In genomic region chr10:24415455-24416169, GRCh38 we compare ENCODE assay signal across 9 cellular contexts.
DNase-seq lines count a peak whose midpoint lies in the region; ATAC-seq, FAIRE-seq and TF ChIP-seq lines count a peak whose summit lies in the region.
"Had no signal": no experiment of that assay in that cellular context is flagged by ENCODE, and none has a peak within 500 bp of the region (broad histone marks: within the 10 kb centered on the region; RNA-seq: fewer than 3 reads in every experiment).

No MANE protein-coding gene starts in this region.

- H3K36me3 ChIP-seq in fibroblast of lung (ENCODE audit: control insufficient read depth, insufficient read depth, low read length) (no peaks in the 10 kb centered on the region), MM.1S (replicated peaks; ENCODE audit: insufficient read depth, low read length) (no peaks in the 10 kb centered on the region)

- DNase-seq in NCI-H2029 (lab: John Stamatoyannopoulos, UW) (peak; percentile 3), NCI-H2029 treated with DMSO at 0.1 percent for 48 hours (lab: John Stamatoyannopoulos, UW) (no peak), fibroblast of lung (ENCODE audit: low read depth in 2 of 2) (peak; percentile 49 to 65), urothelium cell line (ENCODE audit: low spot score) (peak; percentile 26), MM.1S (no peak)
- no peak for DNase-seq in stimulated activated effector memory CD8-positive, alpha-beta T cell treated with anti-CD3 and anti-CD28 coated beads, Interleukin-12 subunit alpha, Interleukin-12 subunit beta, amount 100 ng/mL, for 72 hours (ENCODE audit: low spot score in 2 of 2)
- no peak for DNase-seq in central memory CD4-positive, alpha-beta T cell

- no peak for TF ChIP-seq CTCF in fibroblast of lung (conservative IDR thresholded peaks at IDR 0.05 in 1 of 2, IDR thresholded peaks at IDR 0.05 in 1 of 2; ENCODE audit: low read depth in 1 of 2, low read length in 2 of 2)
- no peak for TF ChIP-seq CTCF in nephron (IDR thresholded peaks at IDR 0.05; ENCODE audit: unreplicated experiment in 3 of 3)
- TF ChIP-seq CTCF in MM.1S (IDR thresholded peaks at IDR 0.05; ENCODE audit: low read length): no peak

- H3K36me3 Mint-ChIP-seq in nephron (ENCODE audit: low read depth): peaks cover 13% of the 10 kb centered on the region
- H3K36me3 Mint-ChIP-seq in stimulated activated effector memory CD8-positive, alpha-beta T cell treated with anti-CD3 and anti-CD28 coated beads, Interleukin-12 subunit alpha, Interleukin-12 subunit beta, amount 100 ng/mL, for 72 hours: no peaks in the 10 kb centered on the region

- H4K20me1 ChIP-seq in fibroblast of lung (ENCODE audit: control insufficient read depth, extremely low read depth, insufficient read depth, low read length) (no peaks in the 10 kb centered on the region), MM.1S (ENCODE audit: insufficient read depth, low read length) (no peaks in the 10 kb centered on the region)

- H3K9me3 ChIP-seq in fibroblast of lung (ENCODE audit: control insufficient read depth, insufficient read depth, low read depth, low read length) (no peaks in the 10 kb centered on the region), MM.1S (replicated peaks; ENCODE audit: insufficient read depth, low read length) (no peaks in the 10 kb centered on the region)

- H3K4me1 Mint-ChIP-seq in nephron: peaks cover 32% of the 10 kb centered on the region
- no peaks in the 10 kb centered on the region for H3K4me1 Mint-ChIP-seq in stimulated activated effector memory CD8-positive, alpha-beta T cell treated with anti-CD3 and anti-CD28 coated beads, Interleukin-12 subunit alpha, Interleukin-12 subunit beta, amount 100 ng/mL, for 72 hours

- peak overlapping the region; percentile 81 to 92 (median 83) for H3K27ac Mint-ChIP-seq in nephron
- no peak overlapping the region for H3K27ac Mint-ChIP-seq in stimulated activated effector memory CD8-positive, alpha-beta T cell treated with anti-CD3 and anti-CD28 coated beads, Interleukin-12 subunit alpha, Interleukin-12 subunit beta, amount 100 ng/mL, for 72 hours

- no peaks in the 10 kb centered on the region for H3K79me2 ChIP-seq in fibroblast of lung (ENCODE audit: control insufficient read depth, insufficient read depth, low read length)
- H3K79me2 ChIP-seq in MM.1S (ENCODE audit: low read length): no peaks in the 10 kb centered on the region

- no peak overlapping the region for H3K27ac ChIP-seq in fibroblast of lung (ENCODE audit: insufficient read depth, low read length)
- H3K27ac ChIP-seq in MM.1S (ENCODE audit: low read length): no peak overlapping the region

- H2AFZ ChIP-seq in fibroblast of lung (ENCODE audit: low read length) (no peak overlapping the region), MM.1S (ENCODE audit: low read length) (no peak overlapping the region)

- no peak for FAIRE-seq in urothelium cell line (lab: Jason Lieb, UNC)
- FAIRE-seq: A204.1 had no signal

- ATAC-seq in stimulated activated effector memory CD8-positive, alpha-beta T cell treated with anti-CD3 and anti-CD28 coated beads, Interleukin-12 subunit alpha, Interleukin-12 subunit beta, amount 100 ng/mL, for 72 hours: no peak

- no peaks in the 10 kb centered on the region for H3K9me2 ChIP-seq in MM.1S (replicated peaks; ENCODE audit: insufficient read depth, low read length)

- H3K4me2 ChIP-seq in fibroblast of lung (ENCODE audit: extremely low read depth, insufficient read depth, low read length) (no peak overlapping the region), MM.1S (ENCODE audit: low read depth, low read length) (no peak overlapping the region)

- H3K9ac ChIP-seq in fibroblast of lung (ENCODE audit: insufficient read depth, low read length) (no peak overlapping the region), MM.1S (ENCODE audit: low read length) (no peak overlapping the region)

- peak overlapping the region; percentile 23 to 57 (median 51) for H3K4me3 Mint-ChIP-seq in nephron
- H3K4me3 Mint-ChIP-seq in stimulated activated effector memory CD8-positive, alpha-beta T cell treated with anti-CD3 and anti-CD28 coated beads, Interleukin-12 subunit alpha, Interleukin-12 subunit beta, amount 100 ng/mL, for 72 hours: no peak overlapping the region

- H3K27me3 Mint-ChIP-seq in nephron (ENCODE audit: low read depth): no peaks in the 10 kb centered on the region

- H3K27me3 ChIP-seq in fibroblast of lung (ENCODE audit: control insufficient read depth, insufficient read depth, low read length) (no peaks in the 10 kb centered on the region), MM.1S (replicated peaks; ENCODE audit: insufficient read depth, low read length) (no peaks in the 10 kb centered on the region)

- no peaks in the 10 kb centered on the region for H3K9me3 Mint-ChIP-seq in nephron
- no peaks in the 10 kb centered on the region for H3K9me3 Mint-ChIP-seq in stimulated activated effector memory CD8-positive, alpha-beta T cell treated with anti-CD3 and anti-CD28 coated beads, Interleukin-12 subunit alpha, Interleukin-12 subunit beta, amount 100 ng/mL, for 72 hours

- H3F3A ChIP-seq in MM.1S (ENCODE audit: insufficient read depth, low read length): no peaks in the 10 kb centered on the region

- H3K4me3 ChIP-seq in fibroblast of lung (replicated peaks in 1 of 4; ENCODE audit: control extremely low read depth in 1 of 4, insufficient read depth in 1 of 4, low read depth in 3 of 4, low read length in 4 of 4) (no peak overlapping the region), MM.1S (ENCODE audit: low read length) (no peak overlapping the region)

- H3K4me1 ChIP-seq in fibroblast of lung (ENCODE audit: control insufficient read depth, extremely low read depth, insufficient read depth, low read length): no peaks in the 10 kb centered on the region
- H3K4me1 ChIP-seq in MM.1S (ENCODE audit: low read length): peaks cover 10% of the 10 kb centered on the region

Comparison
In these comparisons a context has a peak if more than half of its experiments do, and no peak if none do; other contexts are left out.
1. DNase-seq: peak in NCI-H2029 (single experiment), fibroblast of lung (2 of 2) and urothelium cell line (single experiment); none in NCI-H2029 treated with DMSO at 0.1 percent for 48 hours (single experiment), MM.1S (single experiment), stimulated activated effector memory CD8-positive, alpha-beta T cell treated with anti-CD3 and anti-CD28 coated beads, Interleukin-12 subunit alpha, Interleukin-12 subunit beta, amount 100 ng/mL, for 72 hours (0 of 2) and central memory CD4-positive, alpha-beta T cell (single experiment).